ENCODE assay signal across 9 cellular contexts in genomic region chrY:19075471-19076253, GRCh38.
A peak's percentile ranks its signal among the peaks of the same experiment; 100 is the strongest.
DNase-seq lines count a peak whose midpoint lies in the region; ATAC-seq and TF ChIP-seq lines count a peak whose summit lies in the region.
"Had no signal": no experiment of that assay in that cellular context is flagged by ENCODE, and none has a peak within 500 bp of the region (broad histone marks: within the 10 kb centered on the region; RNA-seq: fewer than 3 reads in every experiment).

No MANE protein-coding gene starts in this region.

- peak overlapping the region; percentile 80 for H3K27ac ChIP-seq in upper lobe of right lung

- no peaks in the 10 kb centered on the region for H3K27me3 ChIP-seq in upper lobe of right lung
- H3K27me3 ChIP-seq: left lung had no signal

- peak overlapping the region; percentile 58 for H3K4me3 ChIP-seq in upper lobe of right lung

- ATAC-seq in upper lobe of right lung (peak; percentile 89), GM18868 (IDR thresholded peaks at IDR 0.05; ENCODE audit: unreplicated experiment) (no peak)
- ATAC-seq: left lung had no signal

- TF ChIP-seq CTCF in upper lobe of right lung (IDR thresholded peaks at IDR 0.05) = no peak

- no peaks in the 10 kb centered on the region for H3K4me1 ChIP-seq in upper lobe of right lung

- intact Hi-C loops in upper lobe of right lung (cut with DNase I) = no loop called here

- H3K36me3 ChIP-seq in upper lobe of right lung = no peaks in the 10 kb centered on the region
- H3K36me3 ChIP-seq: left lung had no signal

- H3K9me3 ChIP-seq in upper lobe of right lung = no peaks in the 10 kb centered on the region
- H3K9me3 ChIP-seq: left lung had no signal

- peak; percentile 63 for DNase-seq in activated effector memory CD4-positive, alpha-beta T cell treated with anti-CD3 and anti-CD28 coated beads, Interleukin-2, amount 50 U/mL, for 16 hours
- no peak for DNase-seq in activated effector memory CD4-positive, alpha-beta T cell treated with Interleukin-2 at 50 U/mL for 16 hours
- peak; percentile 52 for DNase-seq in activated naive CD4-positive, alpha-beta T cell treated with anti-CD3 and anti-CD28 coated beads, Interleukin-2, amount 50 U/mL, for 16 hours
- peak; percentile 19 for DNase-seq in kidney glomerular epithelial cell (lab: John Stamatoyannopoulos, UW)
- peak; percentile 92 for DNase-seq in upper lobe of right lung
- DNase-seq in activated gamma-delta T cell (lab: John Stamatoyannopoulos, UW) = no peak
- no peak for DNase-seq in NOMO-1 (lab: John Stamatoyannopoulos, UW; ENCODE audit: unreplicated experiment in 2 of 2)

Comparison
In these comparisons a context has a peak if more than half of its experiments do, and no peak if none do; other contexts are left out.
1. DNase-seq: peak in activated effector memory CD4-positive, alpha-beta T cell treated with anti-CD3 and anti-CD28 coated beads, Interleukin-2, amount 50 U/mL, for 16 hours (single experiment), activated naive CD4-positive, alpha-beta T cell treated with anti-CD3 and anti-CD28 coated beads, Interleukin-2, amount 50 U/mL, for 16 hours (single experiment), kidney glomerular epithelial cell (single experiment) and upper lobe of right lung (single experiment); none in activated effector memory CD4-positive, alpha-beta T cell treated with Interleukin-2 at 50 U/mL for 16 hours (single experiment), activated gamma-delta T cell (single experiment) and NOMO-1 (0 of 2).